Comparison of ENCODE assay signal across 8 cellular contexts in the genomic region with DNA sequence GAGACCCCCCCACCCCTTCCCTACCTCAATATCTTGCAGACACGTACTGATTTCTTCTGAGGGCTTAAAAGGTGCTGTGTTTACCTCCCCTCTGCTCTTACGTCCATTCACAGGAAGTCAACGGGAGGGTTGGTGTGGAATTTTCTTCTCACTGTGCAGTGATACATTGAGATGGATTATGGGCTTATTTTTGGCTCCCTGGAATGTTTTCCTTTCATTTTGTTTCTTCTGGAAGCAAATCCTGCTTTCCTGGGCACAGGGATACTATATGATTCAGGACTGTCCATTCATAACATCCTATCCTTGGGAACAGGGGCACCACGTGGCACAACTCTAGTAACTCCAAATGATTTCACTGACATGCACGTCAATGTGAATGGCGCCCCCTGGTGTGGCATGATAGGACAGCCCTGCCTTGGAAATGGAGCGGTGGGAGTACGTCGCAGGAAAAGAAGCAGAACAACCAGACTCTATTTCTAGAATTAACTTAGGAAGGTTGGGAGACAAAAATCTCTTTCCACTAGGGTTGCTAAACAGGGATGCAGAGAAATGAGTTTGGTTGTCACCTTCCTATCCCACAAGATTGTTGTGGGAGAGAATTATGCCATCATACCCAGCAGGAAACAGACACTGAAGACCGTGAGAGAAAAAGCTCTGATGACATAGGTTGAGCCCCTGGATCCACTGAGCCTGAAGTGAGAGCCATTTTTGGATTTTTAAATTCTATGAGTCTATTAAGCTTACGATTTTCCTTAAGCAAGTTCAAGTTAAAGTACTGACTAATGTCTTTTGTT.
DNase-seq lines count a peak whose midpoint lies in the region; ATAC-seq and TF ChIP-seq lines count a peak whose summit lies in the region.

No MANE protein-coding gene starts in this region.

- WGBS in lower leg skin, 2 donors = 33 to 41% methylated on average over 11 of the region's 11 CpGs

- ATAC-seq in GM21390 (IDR thresholded peaks at IDR 0.05; ENCODE audit: unreplicated experiment) (peak; percentile 32), GM19395 (IDR thresholded peaks at IDR 0.05; ENCODE audit: unreplicated experiment) (no peak)
- peak; percentile 54 for ATAC-seq in activated CD4-positive, alpha-beta T cell treated with anti-CD3 and anti-CD28 coated beads for 36 hours

- H3K4me3 ChIP-seq in lower leg skin (ENCODE audit: low read depth, poor library complexity, severe bottlenecking) = no peak overlapping the region

- H3K9me3 Mint-ChIP-seq in activated CD4-positive, alpha-beta T cell treated with anti-CD3 and anti-CD28 coated beads for 36 hours (ENCODE audit: low read depth) = no peaks in the 10 kb centered on the region

- no peak for TF ChIP-seq POLR2A in lower leg skin (IDR thresholded peaks at IDR 0.05)

- no peak overlapping the region for H3K4me3 Mint-ChIP-seq in activated CD4-positive, alpha-beta T cell treated with anti-CD3 and anti-CD28 coated beads for 36 hours

- no peaks in the 10 kb centered on the region for H3K36me3 Mint-ChIP-seq in activated CD4-positive, alpha-beta T cell treated with anti-CD3 and anti-CD28 coated beads for 36 hours (ENCODE audit: low read depth)

- POLR2A ChIA-PET in activated CD4-positive, alpha-beta T cell treated with anti-CD3 and anti-CD28 coated beads for 36 hours (lab: Charles Lee) = no interaction called here

- intact Hi-C loops in activated CD4-positive, alpha-beta T cell treated with anti-CD3 and anti-CD28 coated beads for 36 hours (cut with DNase I, micrococcal nuclease) = loop anchor here in 1 of 2 experiments (1.0 to 10.0 kb wide), 2 partner anchors 452 to 1130 kb away; a partner anchor contains a TSS
- intact Hi-C loops in lower leg skin (cut with DNase I; ENCODE audit: low total_unique reads) = no loop called here

- H3K27ac Mint-ChIP-seq in activated CD4-positive, alpha-beta T cell treated with anti-CD3 and anti-CD28 coated beads for 36 hours = no peak overlapping the region

- DNase-seq in AML-193 (lab: John Stamatoyannopoulos, UW) (peak; percentile 28 to 51), NCI-H2107 (lab: John Stamatoyannopoulos, UW) (peak; percentile 10), dedifferentiated amniotic fluid mesenchymal stem cell (ENCODE audit: extremely low spot score) (peak; percentile 31), lower leg skin (ENCODE audit: low spot score in 2 of 2) (peak; percentile 27 to 90)
- DNase-seq in activated CD4-positive, alpha-beta T cell treated with anti-CD3 and anti-CD28 coated beads for 36 hours = peak; percentile 85
- DNase-seq in stimulated activated CD8-positive, alpha-beta memory T cell treated with anti-CD3 and anti-CD28 coated beads, Interleukin-12 subunit alpha, Interleukin-12 subunit beta, amount 100 ng/mL, for 24 hours (ENCODE audit: extremely low read depth) = peak; percentile 12

- peaks cover 8% of the 10 kb centered on the region for H3K4me1 Mint-ChIP-seq in activated CD4-positive, alpha-beta T cell treated with anti-CD3 and anti-CD28 coated beads for 36 hours

- TF ChIP-seq CTCF in lower leg skin (IDR thresholded peaks at IDR 0.05) = no peak

- H3K27me3 Mint-ChIP-seq in activated CD4-positive, alpha-beta T cell treated with anti-CD3 and anti-CD28 coated beads for 36 hours = peaks cover 34% of the 10 kb centered on the region

- CTCF ChIA-PET in activated CD4-positive, alpha-beta T cell treated with anti-CD3 and anti-CD28 coated beads for 36 hours (lab: Charles Lee) = interaction anchor here (0.6 to 3.3 kb wide), 8 partner anchors 8 to 180 kb away, joined by 3 to 40 read pairs (median 4); no protein-coding TSS in a partner anchor

Comparison
In these comparisons a context has a peak if more than half of its experiments do, and no peak if none do; other contexts are left out.
1. DNase-seq: peak in every context shown above with its lines; median percentile 85 in activated CD4-positive, alpha-beta T cell treated with anti-CD3 and anti-CD28 coated beads for 36 hours; 58 in lower leg skin; 40 in AML-193; 31 in dedifferentiated amniotic fluid mesenchymal stem cell; 12 in stimulated activated CD8-positive, alpha-beta memory T cell treated with anti-CD3 and anti-CD28 coated beads, Interleukin-12 subunit alpha, Interleukin-12 subunit beta, amount 100 ng/mL, for 24 hours; 10 in NCI-H2107.